11 cellular contexts compared by ENCODE assay signal in genomic region chr9:128100581-128100980, GRCh38. TPM values are rescaled to one million over a fixed set of nuclear protein-coding genes. Genes with fewer than 3 reads are reported as not detected.
A peak's percentile ranks its signal among the peaks of the same experiment; 100 is the strongest.
DNase-seq lines count a peak whose midpoint lies in the region; ATAC-seq and TF ChIP-seq lines count a peak whose summit lies in the region.
"Had no signal": no experiment of that assay in that cellular context is flagged by ENCODE, and none has a peak within 500 bp of the region (broad histone marks: within the 10 kb centered on the region; RNA-seq: fewer than 3 reads in every experiment).

No MANE protein-coding gene starts in this region.

- peak overlapping the region; percentile 44 for H2BK12ac ChIP-seq in trophoblast cell (ENCODE audit: low read length)

- H3K4me3 ChIP-seq in A673 (ENCODE audit: low read depth, low read length, poor library complexity, severe bottlenecking): no peak overlapping the region
- peak overlapping the region in 2 of 4 donors; percentile 49 to 65 for H3K4me3 ChIP-seq in esophagus squamous epithelium
- H3K4me3 ChIP-seq in trophoblast cell (ENCODE audit: low read depth, low read length): no peak overlapping the region

- H3K79me2 ChIP-seq in trophoblast cell (ENCODE audit: control insufficient read depth, insufficient read depth, low read length, poor library complexity): peaks cover 12% of the 10 kb centered on the region

- peaks cover 28% of the 10 kb centered on the region for H3K4me1 ChIP-seq in A673 (ENCODE audit: insufficient read depth, low read length, poor library complexity, severe bottlenecking)
- H3K4me1 ChIP-seq in esophagus squamous epithelium: peaks cover 31 to 87% (median 39%) of the 10 kb centered on the region in 3 donors
- peaks cover 34 to 37% of the 10 kb centered on the region in 2 experiments for H3K4me1 ChIP-seq in trophoblast cell (ENCODE audit: control insufficient read depth in 1 of 2, insufficient read depth in 2 of 2, low read length in 2 of 2)

- H3K36me3 ChIP-seq in A673 (ENCODE audit: insufficient read depth, low read length, poor library complexity, severe bottlenecking): peaks cover 42% of the 10 kb centered on the region
- peaks cover 10 to 52% (median 40%) of the 10 kb centered on the region in 3 donors for H3K36me3 ChIP-seq in esophagus squamous epithelium
- H3K36me3 ChIP-seq in trophoblast cell (ENCODE audit: control insufficient read depth in 1 of 2, insufficient read depth in 2 of 2, low read length in 2 of 2): peaks cover 36 to 37% of the 10 kb centered on the region in 2 experiments

- H3K9me3 ChIP-seq in A673 (ENCODE audit: low read depth, low read length, poor library complexity, severe bottlenecking) (no peaks in the 10 kb centered on the region), esophagus squamous epithelium (no peaks in the 10 kb centered on the region), trophoblast cell (ENCODE audit: insufficient read depth, low read depth, low read length) (no peaks in the 10 kb centered on the region)

- H2BK5ac ChIP-seq in trophoblast cell (ENCODE audit: low read depth, low read length, poor library complexity): peak overlapping the region; percentile 15

- H3K27ac ChIP-seq in A673 (ENCODE audit: low read depth, low read length, poor library complexity, severe bottlenecking): peak overlapping the region; percentile 35
- peak overlapping the region; percentile 88 for H3K27ac ChIP-seq in RWPE1
- H3K27ac ChIP-seq in esophagus squamous epithelium: peak overlapping the region; percentile 89 to 96 (median 92)
- no peak overlapping the region for H3K27ac ChIP-seq in trophoblast cell (ENCODE audit: low read depth, low read length)

- CTCF ChIA-PET in A673 (lab: Charles Lee): interaction anchor here (1.1 kb wide), 1 partner anchor 17 kb away, joined by 5 read pairs; no protein-coding TSS in a partner anchor
- CTCF ChIA-PET in RWPE1 (lab: Yijun Ruan, JAX): interaction anchor here (0.6 to 7.9 kb wide), 3 partner anchors 15 to 956 kb away, joined by 3 to 55 read pairs (median 5); no protein-coding TSS in a partner anchor

- no peak for ATAC-seq in GM21390 (IDR thresholded peaks at IDR 0.05; ENCODE audit: unreplicated experiment)

- TF ChIP-seq CTCF in A673 (conservative IDR thresholded peaks at IDR 0.05; ENCODE audit: low read depth, low read length) (no peak), RWPE1 (conservative IDR thresholded peaks at IDR 0.05; ENCODE audit: low read depth) (no peak), esophagus squamous epithelium (IDR thresholded peaks at IDR 0.05) (no peak)

- H3K14ac ChIP-seq in trophoblast cell (ENCODE audit: low read length): peak overlapping the region; percentile 71

- no TSS peak for BruUV-seq in A673 (replicated peaks; lab: Mats Ljungman, UMichigan)

- H3K9ac ChIP-seq in trophoblast cell (ENCODE audit: low read length): no peak overlapping the region

- peak overlapping the region; percentile 74 for H2AK5ac ChIP-seq in trophoblast cell (ENCODE audit: low read length)

- H3K4ac ChIP-seq in trophoblast cell (ENCODE audit: low read depth, low read length): peak overlapping the region; percentile 54

- H2BK120ac ChIP-seq in trophoblast cell (ENCODE audit: insufficient read depth, low read length, poor library complexity): peak overlapping the region; percentile 11

- DNase-seq in A673 (ENCODE audit: low spot score) (no peak), RWPE1 (ENCODE audit: low spot score) (no peak), esophagus squamous epithelium (lab: John Stamatoyannopoulos, UW) (no peak), trophoblast cell (no peak), germinal center (ENCODE audit: low spot score) (no peak), SKM-1 (lab: John Stamatoyannopoulos, UW; ENCODE audit: unreplicated experiment) (no peak), HPDE6-E6E7 (ENCODE audit: extremely low spot score) (no peak)
- DNase-seq: activated effector memory CD4-positive, alpha-beta T cell treated with Interleukin-2 at 50 U/mL for 16 hours; NCI-H1694 treated with DMSO at 0.1 percent for 48 hours had no signal

- H3K18ac ChIP-seq in trophoblast cell (ENCODE audit: low read length): peak overlapping the region; percentile 49

- H3K4me2 ChIP-seq in trophoblast cell (ENCODE audit: low read length): no peak overlapping the region

- peaks cover 23% of the 10 kb centered on the region for H3K79me1 ChIP-seq in trophoblast cell (ENCODE audit: low read length)

- no peak overlapping the region for H4K8ac ChIP-seq in trophoblast cell (ENCODE audit: low read depth, low read length)

- peak overlapping the region; percentile 7 for H4K12ac ChIP-seq in trophoblast cell (ENCODE audit: low read depth, low read length)

- no peak overlapping the region for H2AFZ ChIP-seq in trophoblast cell (ENCODE audit: insufficient read depth, low read length, poor library complexity)

- H3K23ac ChIP-seq in trophoblast cell (ENCODE audit: low read length): no peak overlapping the region

- POLR2A ChIA-PET in A673 (lab: Charles Lee; ENCODE audit: low non-redundant PET): no interaction called here
- POLR2A ChIA-PET in RWPE1 (lab: Yijun Ruan, JAX; ENCODE audit: low non-redundant PET): no interaction called here

- H3K27me3 ChIP-seq in A673 (replicated peaks; ENCODE audit: insufficient read depth, low read depth, low read length, poor library complexity) (no peaks in the 10 kb centered on the region), esophagus squamous epithelium (no peaks in the 10 kb centered on the region), trophoblast cell (ENCODE audit: insufficient read depth, low read length) (no peaks in the 10 kb centered on the region)

- peak overlapping the region; percentile 42 for H4K91ac ChIP-seq in trophoblast cell (ENCODE audit: low read depth, low read length)

- intact Hi-C loops in A673 (cut with micrococcal nuclease; ENCODE audit: unreplicated experiment) (no loop called here), esophagus squamous epithelium (cut with DNase I) (loop anchor here (10.0 kb wide), 1 partner anchor 156 kb away; no protein-coding TSS in a partner anchor)

- no peak for TF ChIP-seq POLR2A in esophagus squamous epithelium (IDR thresholded peaks at IDR 0.05)

- WGBS in esophagus squamous epithelium, 2 donors: 64 to 87% methylated on average over 3 to 7 of the region's 10 CpGs
- WGBS in trophoblast cell (ENCODE audit: extremely low coverage, insufficient coverage, insufficient read length): no CpG with 5 or more reads among the region's 10 CpGs

RNA-seq across cellular contexts. Expression of gene PTGES2, which starts 26.9 kb away (rescaled TPM):
- total RNA-seq in A673 (2021) (120 and 122 TPM in 2 replicates), esophagus squamous epithelium (100 to 1,000 TPM in 1 of 4 donors, 10 to 100 TPM in 3; 54.2 to 118 (median 83.0) TPM)
- 24.0 and 25.6 TPM in 2 replicates for polyA plus RNA-seq in trophoblast cell (2013)

RNA-seq across cellular contexts. Expression of gene SLC25A25, which starts 32.5 kb away (rescaled TPM):
- total RNA-seq in A673 (2021): 24.7 and 26.1 TPM in 2 replicates
- total RNA-seq in esophagus squamous epithelium: 10 to 100 TPM; 15.8 to 37.9 (median 24.1) TPM
- 10.2 and 11.5 TPM in 2 replicates for polyA plus RNA-seq in trophoblast cell (2013)

RNA-seq across cellular contexts. Expression of gene NAIF1, which starts 33.5 kb away (rescaled TPM):
- total RNA-seq in A673 (2021) (9.3 and 10.8 TPM in 2 replicates), esophagus squamous epithelium (1 to 10 TPM; 6.3 to 8.8 (median 7.8) TPM)
- polyA plus RNA-seq in trophoblast cell (2013): 6.6 and 7.1 TPM in 2 replicates

RNA-seq across cellular contexts. Expression of gene LCN2, which starts 48.7 kb away (rescaled TPM):
- total RNA-seq in A673 (2021): not detected in 2 replicates
- total RNA-seq in esophagus squamous epithelium: 100 to 1,000 TPM in 3 of 4 donors, 10 to 100 TPM in 1; 36.2 to 931 (median 809) TPM
- not detected in 2 replicates for polyA plus RNA-seq in trophoblast cell (2013)
- polyA plus RNA-seq: BJ had no signal

RNA-seq across cellular contexts. Expression of gene BBLN, which starts 59.5 kb away (rescaled TPM):
- total RNA-seq in A673 (2021) (41.9 and 50.2 TPM in 2 replicates), esophagus squamous epithelium (100 to 1,000 TPM; 124 to 214 (median 162) TPM)
- 57.0 and 59.5 TPM in 2 replicates for polyA plus RNA-seq in trophoblast cell (2013)
